In the genomic region with DNA sequence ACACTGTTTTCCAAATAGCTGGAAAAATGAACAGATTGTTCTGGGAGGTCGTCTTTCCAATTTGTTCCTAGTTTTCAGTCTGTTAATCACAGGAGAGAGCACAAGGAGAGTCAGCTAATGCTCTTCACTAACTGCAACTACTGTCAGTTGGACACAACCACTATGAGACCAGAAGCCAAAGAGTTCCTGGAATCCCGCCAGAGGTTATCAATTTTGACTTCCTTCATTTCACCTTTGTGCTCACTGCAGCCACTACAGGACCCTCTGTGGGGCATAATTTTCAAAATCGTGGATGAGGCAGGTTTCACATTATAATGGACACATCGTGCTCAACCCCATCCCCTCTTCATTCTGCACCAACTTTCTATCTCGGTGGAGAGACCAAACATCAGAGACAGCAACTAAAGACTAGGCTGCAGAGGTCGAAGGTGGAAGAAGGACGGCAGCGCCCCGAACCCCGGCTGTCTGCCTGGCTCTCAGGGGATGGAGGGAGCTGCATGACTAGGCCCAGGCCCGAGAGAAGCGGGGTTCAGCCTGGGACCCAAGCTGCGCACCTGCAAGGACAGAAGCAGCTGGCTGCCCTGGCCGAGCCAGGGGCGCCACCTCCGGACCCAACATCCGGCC, we compare ENCODE assay signal across 8 cellular contexts. TPM values are rescaled to one million over a fixed set of nuclear protein-coding genes. Genes with fewer than 3 reads are reported as not detected.
DNase-seq lines count a peak whose midpoint lies in the region; ATAC-seq and TF ChIP-seq lines count a peak whose summit lies in the region.

No MANE protein-coding gene starts in this region.

- H3K27me3 ChIP-seq in thoracic aorta (replicated peaks; ENCODE audit: insufficient read depth): no peaks in the 10 kb centered on the region

- H3K36me3 ChIP-seq in thoracic aorta: peaks cover 9% of the 10 kb centered on the region

- H3K9me3 Mint-ChIP-seq in HFFc6 (no peaks in the 10 kb centered on the region), immature natural killer cell (no peaks in the 10 kb centered on the region)
- H3K9me3 Mint-ChIP-seq in activated T-cell treated with anti-CD3 and anti-CD28 coated beads, Interleukin-2, amount 50 U/mL, for 72 hours: no peaks in the 10 kb centered on the region

- DNase-seq in AG09309 (ENCODE audit: low read depth) (no peak), HFFc6 (no peak), immature natural killer cell (no peak), thoracic aorta (ENCODE audit: low spot score) (no peak)
- DNase-seq in activated T-cell treated with anti-CD3 and anti-CD28 coated beads, Interleukin-2, amount 50 U/mL, for 72 hours: no peak
- DNase-seq in effector CD4-positive, alpha-beta T cell: no peak

- H3K4me3 Mint-ChIP-seq in HFFc6 (peak overlapping the region; percentile 95), immature natural killer cell (peak overlapping the region; percentile 89 to 96 (median 95))
- peak overlapping the region; percentile 99 for H3K4me3 Mint-ChIP-seq in activated T-cell treated with anti-CD3 and anti-CD28 coated beads, Interleukin-2, amount 50 U/mL, for 72 hours

- peaks cover 50% of the 10 kb centered on the region for H3K4me1 Mint-ChIP-seq in HFFc6 (ENCODE audit: low read depth)
- H3K4me1 Mint-ChIP-seq in activated T-cell treated with anti-CD3 and anti-CD28 coated beads, Interleukin-2, amount 50 U/mL, for 72 hours (ENCODE audit: low read depth): peaks cover 65% of the 10 kb centered on the region
- H3K4me1 Mint-ChIP-seq in immature natural killer cell: peaks cover 38 to 55% of the 10 kb centered on the region in 2 donors

- H3K36me3 Mint-ChIP-seq in HFFc6 (ENCODE audit: low read depth) (peaks cover 16% of the 10 kb centered on the region), immature natural killer cell (peaks cover 0 to 7% (median 3%) of the 10 kb centered on the region in 3 donors)
- peaks cover 5 to 20% of the 10 kb centered on the region in 2 donors for H3K36me3 Mint-ChIP-seq in activated T-cell treated with anti-CD3 and anti-CD28 coated beads, Interleukin-2, amount 50 U/mL, for 72 hours (ENCODE audit: insufficient read depth in 2 of 2)

- no peak for TF ChIP-seq CTCF in AG09309 (IDR thresholded peaks at IDR 0.05; ENCODE audit: control insufficient read depth, insufficient read depth, low read depth, low read length, missing control alignments)
- TF ChIP-seq CTCF in HFFc6 (IDR thresholded peaks at IDR 0.05): no peak
- no peak for TF ChIP-seq CTCF in thoracic aorta (IDR thresholded peaks at IDR 0.05)

- peak overlapping the region; percentile 88 for H3K4me3 ChIP-seq in AG09309 (ENCODE audit: control insufficient read depth, low read depth, low read length)
- peak overlapping the region; percentile 94 for H3K4me3 ChIP-seq in thoracic aorta

- H3K27ac Mint-ChIP-seq in HFFc6 (peak overlapping the region; percentile 67), immature natural killer cell (peak overlapping the region; percentile 68 to 89 (median 82))
- peak overlapping the region; percentile 83 for H3K27ac Mint-ChIP-seq in activated T-cell treated with anti-CD3 and anti-CD28 coated beads, Interleukin-2, amount 50 U/mL, for 72 hours

- ATAC-seq in activated T-cell treated with anti-CD3 and anti-CD28 coated beads, Interleukin-2, amount 50 U/mL, for 72 hours (replicated peaks in 1 of 2): no peak
- ATAC-seq in thoracic aorta (ENCODE audit: insufficient number of reproducible peaks, low FRiP score, low read depth) (no peak), GM19351 (IDR thresholded peaks at IDR 0.05; ENCODE audit: unreplicated experiment) (no peak), HG03520 (IDR thresholded peaks at IDR 0.05; ENCODE audit: unreplicated experiment) (no peak)

- H3K27me3 Mint-ChIP-seq in HFFc6 (ENCODE audit: insufficient read depth): peaks cover 6% of the 10 kb centered on the region
- no peaks in the 10 kb centered on the region for H3K27me3 Mint-ChIP-seq in activated T-cell treated with anti-CD3 and anti-CD28 coated beads, Interleukin-2, amount 50 U/mL, for 72 hours (ENCODE audit: low read depth)
- peaks cover 3 to 8% (median 5%) of the 10 kb centered on the region in 3 donors for H3K27me3 Mint-ChIP-seq in immature natural killer cell (ENCODE audit: low read depth in 3 of 3)

- H3K4me1 ChIP-seq in thoracic aorta (ENCODE audit: control insufficient read depth in 1 of 2, low read depth in 2 of 2): peaks cover 20 to 54% of the 10 kb centered on the region in 2 donors

- no peaks in the 10 kb centered on the region for H3K9me3 ChIP-seq in thoracic aorta

- peak overlapping the region; percentile 85 to 94 for H3K27ac ChIP-seq in thoracic aorta

RNA-seq across cellular contexts. Expression of a gene that starts 0.6 kb away (rescaled TPM):
- total RNA-seq in HFFc6 (2021; fragmentation: NEBNext Ultra II Directional; extraction: Animal tissue kit (Norgen Biotek cat#: 25700)): 10 to 100 TPM; 30.5 to 39.0 (median 31.8) TPM
- 10 to 100 TPM; 44.3 to 60.9 TPM for total RNA-seq in activated T-cell treated with anti-CD3 and anti-CD28 coated beads, Interleukin-2, amount 50 U/mL, for 72 hours
- polyA plus RNA-seq in immature natural killer cell: 10 to 100 TPM; 11.1 to 31.8 (median 19.1) TPM
- 10 to 100 TPM; 62.4 to 62.6 TPM for total RNA-seq in thoracic aorta

RNA-seq across cellular contexts. Expression of a gene that starts 1.0 kb away (rescaled TPM):
- total RNA-seq in HFFc6 (2021; fragmentation: NEBNext Ultra II Directional; extraction: Animal tissue kit (Norgen Biotek cat#: 25700)): 10 to 100 TPM; 43.4 to 63.2 (median 49.0) TPM
- total RNA-seq in activated T-cell treated with anti-CD3 and anti-CD28 coated beads, Interleukin-2, amount 50 U/mL, for 72 hours: 10 to 100 TPM; 23.7 to 24.7 TPM
- 1 to 10 TPM; 4.1 to 8.9 (median 4.9) TPM for polyA plus RNA-seq in immature natural killer cell
- 10 to 100 TPM; 21.0 to 39.0 TPM for total RNA-seq in thoracic aorta

RNA-seq across cellular contexts. Expression of a gene that starts 16.5 kb away (rescaled TPM):
- total RNA-seq in HFFc6 (2021; fragmentation: NEBNext Ultra II Directional; extraction: Animal tissue kit (Norgen Biotek cat#: 25700)): under 1 TPM; 0.11 to 0.21 (median 0.13) TPM
- total RNA-seq in activated T-cell treated with anti-CD3 and anti-CD28 coated beads, Interleukin-2, amount 50 U/mL, for 72 hours: 1 to 10 TPM; 1.2 to 1.9 TPM
- polyA plus RNA-seq in immature natural killer cell: 1 to 10 TPM in 2 of 3 donors, not detected in 1; 1.3 to 1.8 TPM
- 1 to 10 TPM in 1 of 2 donors, not detected in 1; 4.7 TPM for total RNA-seq in thoracic aorta
